In genomic region chr1:59486595-59486994, GRCh38 we compare ENCODE assay signal across 17 cellular contexts.
DNase-seq lines count a peak whose midpoint lies in the region; ATAC-seq and TF ChIP-seq lines count a peak whose summit lies in the region.
"Had no signal": no experiment of that assay in that cellular context is flagged by ENCODE, and none has a peak within 500 bp of the region (broad histone marks: within the 10 kb centered on the region; RNA-seq: fewer than 3 reads in every experiment).

No MANE protein-coding gene starts in this region.

- peak overlapping the region; percentile 88 for H3K27ac Mint-ChIP-seq in MCF 10A (ENCODE audit: low read depth, unreplicated experiment)
- H3K27ac Mint-ChIP-seq in mesothelial cell of epicardium: peak overlapping the region; percentile 44
- H3K27ac Mint-ChIP-seq in neural progenitor cell: no peak overlapping the region

- H3K4me2 ChIP-seq in neural progenitor cell: no peak overlapping the region
- H3K4me2 ChIP-seq: BLaER1 had no signal

- DNase-seq in MCF 10A (ENCODE audit: unreplicated experiment): no peak
- DNase-seq in breast epithelium (ENCODE audit: low spot score in 2 of 2): no peak
- peak; percentile 25 for DNase-seq in fibroblast of pulmonary artery (ENCODE audit: low read depth)
- no peak for DNase-seq in mesothelial cell of epicardium (ENCODE audit: low spot score in 2 of 2, unreplicated experiment in 2 of 2)
- no peak for DNase-seq in DMS79 (lab: John Stamatoyannopoulos, UW)
- DNase-seq in neural progenitor cell (ENCODE audit: low spot score): no peak
- DNase-seq in cortex of kidney (lab: John Stamatoyannopoulos, UW): no peak
- DNase-seq: 8988T, DMS153, H7, Kasumi-1, NCI-H1417 treated with DMSO at 0.1 percent for 48 hours, NCI-H510A treated with DMSO at 0.1 percent for 48 hours, Peyer's patch, SHP77 treated with DMSO at 0.1 percent for 48 hours had no signal

- H3K27ac ChIP-seq in breast epithelium: peak overlapping the region in 1 of 2 donors; percentile 58
- no peak overlapping the region for H3K27ac ChIP-seq in neural progenitor cell
- H3K27ac ChIP-seq: BLaER1, Peyer's patch had no signal

- H3K4me1 Mint-ChIP-seq in MCF 10A (ENCODE audit: insufficient read depth, unreplicated experiment) (peaks cover 30% of the 10 kb centered on the region), mesothelial cell of epicardium (peaks cover 33% of the 10 kb centered on the region), neural progenitor cell (no peaks in the 10 kb centered on the region)

- H3K4me3 Mint-ChIP-seq in MCF 10A (ENCODE audit: unreplicated experiment) (no peak overlapping the region), mesothelial cell of epicardium (no peak overlapping the region), neural progenitor cell (no peak overlapping the region)

- no peak for TF ChIP-seq CTCF in MCF 10A (IDR thresholded peaks at IDR 0.05; ENCODE audit: unreplicated experiment)
- TF ChIP-seq CTCF in breast epithelium (IDR thresholded peaks at IDR 0.05): no peak
- no peak for TF ChIP-seq CTCF in fibroblast of pulmonary artery (IDR thresholded peaks at IDR 0.05; ENCODE audit: low read length, missing control alignments)
- no peak for TF ChIP-seq CTCF in mesothelial cell of epicardium (IDR thresholded peaks at IDR 0.05; ENCODE audit: unreplicated experiment)
- TF ChIP-seq CTCF in neural progenitor cell (IDR thresholded peaks at IDR 0.05): no peak

- H2AFZ ChIP-seq in neural progenitor cell (replicated peaks): no peak overlapping the region

- H3K27me3 ChIP-seq in breast epithelium: no peaks in the 10 kb centered on the region
- no peaks in the 10 kb centered on the region for H3K27me3 ChIP-seq in neural progenitor cell
- H3K27me3 ChIP-seq: BLaER1, Peyer's patch had no signal

- intact Hi-C loops in MCF 10A (cut with micrococcal nuclease) (no loop called here), breast epithelium (cut with DNase I; ENCODE audit: low total_unique reads) (no loop called here)

- H3K36me3 ChIP-seq in breast epithelium (no peaks in the 10 kb centered on the region), neural progenitor cell (no peaks in the 10 kb centered on the region)
- H3K36me3 ChIP-seq: BLaER1, Peyer's patch had no signal

- H3K9me3 ChIP-seq in breast epithelium (no peaks in the 10 kb centered on the region), neural progenitor cell (ENCODE audit: low read depth) (no peaks in the 10 kb centered on the region)
- H3K9me3 ChIP-seq: BLaER1, Peyer's patch had no signal

- no peak for ATAC-seq in GM19467 (IDR thresholded peaks at IDR 0.05; ENCODE audit: unreplicated experiment)

- no peaks in the 10 kb centered on the region for H3F3A ChIP-seq in neural progenitor cell (ENCODE audit: low read depth)

- no peaks in the 10 kb centered on the region for H4K20me1 ChIP-seq in neural progenitor cell (ENCODE audit: low read depth)
- H4K20me1 ChIP-seq: BLaER1 had no signal

- no peaks in the 10 kb centered on the region for H3K27me3 Mint-ChIP-seq in MCF 10A (ENCODE audit: insufficient read depth, unreplicated experiment)
- no peaks in the 10 kb centered on the region for H3K27me3 Mint-ChIP-seq in mesothelial cell of epicardium (ENCODE audit: low read depth)
- H3K27me3 Mint-ChIP-seq in neural progenitor cell (ENCODE audit: insufficient read depth, low read depth): no peaks in the 10 kb centered on the region

- POLR2A ChIA-PET in MCF 10A (lab: Yijun Ruan, JAX): interaction anchor here (0.5 to 2.0 kb wide), 6 partner anchors 12 to 192 kb away, joined by 3 to 20 read pairs (median 3); no protein-coding TSS in a partner anchor

- H3K36me3 Mint-ChIP-seq in MCF 10A (ENCODE audit: insufficient read depth, unreplicated experiment) (no peaks in the 10 kb centered on the region), mesothelial cell of epicardium (peaks cover 9% of the 10 kb centered on the region), neural progenitor cell (no peaks in the 10 kb centered on the region)

- H3K9ac ChIP-seq in neural progenitor cell: no peak overlapping the region
- H3K9ac ChIP-seq: BLaER1 had no signal

- H3K9me3 Mint-ChIP-seq in MCF 10A (ENCODE audit: unreplicated experiment) (peaks cover 7% of the 10 kb centered on the region), mesothelial cell of epicardium (peaks cover 7% of the 10 kb centered on the region), neural progenitor cell (peaks cover 2% of the 10 kb centered on the region)

- H3K4me3 ChIP-seq in breast epithelium (no peak overlapping the region), fibroblast of pulmonary artery (replicated peaks; ENCODE audit: low read depth, low read length) (no peak overlapping the region), neural progenitor cell (no peak overlapping the region)
- H3K4me3 ChIP-seq: BLaER1, Peyer's patch had no signal

- no TSS peak for BruUV-seq in MCF 10A (replicated peaks; lab: Mats Ljungman, UMichigan)

- CTCF ChIA-PET in MCF 10A (lab: Yijun Ruan, JAX): interaction anchor here (0.6 to 1.7 kb wide), 4 partner anchors 10 to 563 kb away, joined by 3 to 12 read pairs (median 3); no protein-coding TSS in a partner anchor

- H3K4me1 ChIP-seq in breast epithelium (no peaks in the 10 kb centered on the region), neural progenitor cell (no peaks in the 10 kb centered on the region)
- H3K4me1 ChIP-seq: Peyer's patch had no signal

- no peak for TF ChIP-seq POLR2A in breast epithelium (IDR thresholded peaks at IDR 0.05)

- no peaks in the 10 kb centered on the region for H3K79me2 ChIP-seq in neural progenitor cell (ENCODE audit: low read depth)
